1 cellular context compared by ENCODE assay signal in the genomic region with DNA sequence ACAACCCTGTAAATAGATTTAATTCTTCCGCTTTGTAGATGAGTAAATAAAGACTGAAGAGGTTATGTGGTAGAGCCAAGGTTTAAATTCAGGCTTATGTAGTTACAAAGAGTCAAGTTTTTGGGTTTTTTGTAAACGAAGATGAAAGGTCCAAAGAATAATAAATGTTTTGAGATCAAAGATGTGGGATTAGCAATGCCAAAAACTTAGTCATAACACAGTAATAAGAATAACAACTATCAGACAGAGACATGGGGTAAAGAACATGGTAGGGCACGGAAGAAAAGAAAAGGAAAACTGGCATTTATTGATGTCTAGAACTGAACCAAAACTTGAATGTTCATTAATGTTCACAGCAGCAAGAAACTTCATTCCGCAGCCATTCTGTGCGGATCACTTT.
TF ChIP-seq lines count a peak whose summit lies in the region.

No MANE protein-coding gene starts in this region.

TF ChIP-seq in endothelial cell of umbilical vein, 7 proteins besides CTCF, POLR2A, EP300 and RAD21:
- TF ChIP-seq, protein P1, sequence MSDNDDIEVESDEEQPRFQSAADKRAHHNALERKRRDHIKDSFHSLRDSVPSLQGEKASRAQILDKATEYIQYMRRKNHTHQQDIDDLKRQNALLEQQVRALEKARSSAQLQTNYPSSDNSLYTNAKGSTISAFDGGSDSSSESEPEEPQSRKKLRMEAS (IDR thresholded peaks at IDR 0.05; ENCODE audit: insufficient read depth, insufficient read length): no peak
- TF ChIP-seq GATA2 (IDR thresholded peaks at IDR 0.05; ENCODE audit: insufficient read depth, insufficient read length, low read depth, low read length) (no peak), FOS (IDR thresholded peaks at IDR 0.05; ENCODE audit: borderline replicate concordance, insufficient read depth, low read length) (no peak), EZH2 (IDR thresholded peaks at IDR 0.05; ENCODE audit: borderline replicate concordance, low read depth, low read length, severe bottlenecking) (no peak), POLR2AphosphoS5 (IDR thresholded peaks at IDR 0.05; ENCODE audit: insufficient read depth, low read depth, low read length) (no peak), JUN (IDR thresholded peaks at IDR 0.05; ENCODE audit: borderline replicate concordance, insufficient read depth, insufficient read length, low read depth) (no peak), MYC (IDR thresholded peaks at IDR 0.05; ENCODE audit: low read depth, low read length) (no peak)
